In the genomic region with DNA sequence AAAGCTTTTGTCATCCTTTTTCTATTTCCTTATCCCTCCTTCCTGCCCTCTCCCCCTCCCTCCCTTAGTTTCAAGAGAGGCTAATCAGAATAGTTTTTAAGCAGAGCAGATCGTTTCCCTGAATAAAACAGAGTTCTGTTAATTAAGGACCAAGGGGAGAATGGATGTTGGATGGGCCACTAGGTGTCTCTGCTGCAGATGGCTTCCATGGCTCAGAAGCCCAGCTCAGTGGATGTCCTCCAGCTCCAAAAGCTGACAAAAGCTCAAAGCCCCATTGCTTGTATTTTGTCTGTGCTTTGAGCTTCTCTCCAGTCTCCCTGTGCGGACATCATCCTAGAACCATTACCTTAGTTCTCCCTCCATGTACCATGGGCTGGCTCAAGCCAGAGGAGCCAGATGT, we compare ENCODE assay signal across 13 cellular contexts. TPM values are rescaled to one million over a fixed set of nuclear protein-coding genes. Genes with fewer than 3 reads are reported as not detected.
DNase-seq lines count a peak whose midpoint lies in the region; ATAC-seq and TF ChIP-seq lines count a peak whose summit lies in the region.
"Had no signal": no experiment of that assay in that cellular context is flagged by ENCODE, and none has a peak within 500 bp of the region (broad histone marks: within the 10 kb centered on the region; RNA-seq: fewer than 3 reads in every experiment).

No MANE protein-coding gene starts in this region.

- H3K9ac ChIP-seq in Loucy (ENCODE audit: low read depth, low read length, poor library complexity, severe bottlenecking) (no peak overlapping the region), mammary epithelial cell (ENCODE audit: insufficient read depth, low read length) (no peak overlapping the region)
- H3K9ac ChIP-seq: KMS-11 had no signal

- H3K36me3 Mint-ChIP-seq in MCF 10A (ENCODE audit: insufficient read depth, unreplicated experiment) (no peaks in the 10 kb centered on the region), osteocyte (ENCODE audit: unreplicated experiment) (no peaks in the 10 kb centered on the region)
- H3K36me3 Mint-ChIP-seq in activated T-cell treated with anti-CD3 and anti-CD28 coated beads, Interleukin-2, amount 50 U/mL, for 4 hours (ENCODE audit: insufficient read depth) = no peaks in the 10 kb centered on the region
- H3K36me3 Mint-ChIP-seq: CD8-positive, alpha-beta T cell had no signal

- H3K27ac Mint-ChIP-seq in MCF 10A (ENCODE audit: low read depth, unreplicated experiment) (no peak overlapping the region), osteocyte (ENCODE audit: unreplicated experiment) (peak overlapping the region; percentile 29)
- H3K27ac Mint-ChIP-seq: activated B cell treated with CpG ODN at 0.5 μM for 24 hours; CD8-positive, alpha-beta T cell had no signal

- no peaks in the 10 kb centered on the region for H3K9me3 ChIP-seq in breast epithelium
- H3K9me3 ChIP-seq in Loucy (ENCODE audit: insufficient read depth, low read depth, low read length) = no peaks in the 10 kb centered on the region; the same call in 1 of the 2 replicates
- H3K9me3 ChIP-seq in mammary epithelial cell (replicated peaks; ENCODE audit: insufficient read depth, low read length) = no peaks in the 10 kb centered on the region
- H3K9me3 ChIP-seq: suprapubic skin had no signal

- dilution Hi-C loops in mammary epithelial cell (cut with HindIII; ENCODE audit: low sequenced_read_pairs) = no loop called here

- H3K4me3 Mint-ChIP-seq in MCF 10A (ENCODE audit: unreplicated experiment) (no peak overlapping the region), osteocyte (ENCODE audit: unreplicated experiment) (no peak overlapping the region)
- H3K4me3 Mint-ChIP-seq in activated T-cell treated with anti-CD3 and anti-CD28 coated beads, Interleukin-2, amount 50 U/mL, for 4 hours = no peak overlapping the region
- H3K4me3 Mint-ChIP-seq: activated B cell treated with CpG ODN at 0.5 μM for 24 hours; CD8-positive, alpha-beta T cell had no signal

- H3K79me2 ChIP-seq in Loucy (ENCODE audit: insufficient read depth, low read length) = no peaks in the 10 kb centered on the region
- no peaks in the 10 kb centered on the region for H3K79me2 ChIP-seq in mammary epithelial cell (ENCODE audit: insufficient read depth, low read length)

- BruUV-seq in MCF 10A (replicated peaks; lab: Mats Ljungman, UMichigan) = no TSS peak
- BruUV-seq in mammary epithelial cell (replicated peaks; lab: Mats Ljungman, UMichigan) = no TSS peak

- in situ Hi-C loops in mammary epithelial cell (cut with MboI; ENCODE audit: low sequenced_read_pairs in 2 of 2) = loop anchor here in 1 of 2 donors (10.0 kb wide), 1 partner anchor 225 kb away; no protein-coding TSS in a partner anchor

- H3K36me3 ChIP-seq in breast epithelium = no peaks in the 10 kb centered on the region
- no peaks in the 10 kb centered on the region for H3K36me3 ChIP-seq in Loucy (ENCODE audit: insufficient read depth, low read length)
- no peaks in the 10 kb centered on the region for H3K36me3 ChIP-seq in mammary epithelial cell (ENCODE audit: insufficient read depth, low read length)
- H3K36me3 ChIP-seq: suprapubic skin had no signal

- H3K4me1 Mint-ChIP-seq in MCF 10A (ENCODE audit: insufficient read depth, unreplicated experiment) = peaks cover 26% of the 10 kb centered on the region
- H3K4me1 Mint-ChIP-seq in osteocyte (ENCODE audit: unreplicated experiment) = peaks cover 57% of the 10 kb centered on the region
- H3K4me1 Mint-ChIP-seq in activated T-cell treated with anti-CD3 and anti-CD28 coated beads, Interleukin-2, amount 50 U/mL, for 4 hours (ENCODE audit: low read depth) = no peaks in the 10 kb centered on the region
- H3K4me1 Mint-ChIP-seq: activated B cell treated with CpG ODN at 0.5 μM for 24 hours had no signal

- no peak for ATAC-seq in activated T-cell treated with anti-CD3 and anti-CD28 coated beads, Interleukin-2, amount 50 U/mL, for 4 hours
- ATAC-seq: CD8-positive, alpha-beta T cell had no signal

- CTCF ChIA-PET in MCF 10A (lab: Yijun Ruan, JAX) (interaction anchor here (0.6 to 2.1 kb wide), 8 partner anchors 11 to 492 kb away, joined by 3 to 5 read pairs (median 3); no protein-coding TSS in a partner anchor), mammary epithelial cell (lab: Charles Lee; ENCODE audit: low non-redundant PET) (interaction anchor here (1.0 kb wide), 1 partner anchor 19 kb away, joined by 4 read pairs; no protein-coding TSS in a partner anchor)

- DNase-seq in MCF 10A (ENCODE audit: unreplicated experiment) (peak; percentile 22), breast epithelium (ENCODE audit: low spot score in 2 of 2) (no peak), mammary epithelial cell (no peak), osteocyte (ENCODE audit: extremely low spot score, unreplicated experiment) (no peak), NCI-H2107 treated with DMSO at 0.1 percent for 48 hours (lab: John Stamatoyannopoulos, UW; ENCODE audit: unreplicated experiment) (no peak)
- DNase-seq in activated T-cell treated with anti-CD3 and anti-CD28 coated beads, Interleukin-2, amount 50 U/mL, for 4 hours = no peak
- DNase-seq in stimulated activated naive CD4-positive, alpha-beta T cell treated with Interleukin-2 at 50 U/mL for 16 hours (lab: John Stamatoyannopoulos, UW) = no peak
- DNase-seq: activated B cell treated with CpG ODN at 0.5 μM for 24 hours; CD8-positive, alpha-beta T cell; nucleus accumbens had no signal

- H3K27me3 ChIP-seq in breast epithelium (no peaks in the 10 kb centered on the region), Loucy (ENCODE audit: insufficient read depth, low read length, poor library complexity, severe bottlenecking) (no peaks in the 10 kb centered on the region), mammary epithelial cell (ENCODE audit: insufficient read depth, low read length) (no peaks in the 10 kb centered on the region)
- H3K27me3 ChIP-seq: suprapubic skin had no signal

- POLR2A ChIA-PET in MCF 10A (lab: Yijun Ruan, JAX) = no interaction called here

- H2AFZ ChIP-seq in Loucy (ENCODE audit: low read length) (no peak overlapping the region), mammary epithelial cell (ENCODE audit: low read depth, low read length) (no peak overlapping the region)

- no peak overlapping the region for H3K27ac ChIP-seq in breast epithelium
- H3K27ac ChIP-seq in mammary epithelial cell (ENCODE audit: insufficient read depth, low read depth, low read length) = no peak overlapping the region
- H3K27ac ChIP-seq: KMS-11, suprapubic skin had no signal

- TF ChIP-seq CTCF in MCF 10A (IDR thresholded peaks at IDR 0.05; ENCODE audit: unreplicated experiment) = no peak
- TF ChIP-seq CTCF in breast epithelium (IDR thresholded peaks at IDR 0.05) = no peak
- TF ChIP-seq CTCF in Loucy (conservative IDR thresholded peaks at IDR 0.05; ENCODE audit: low read length) = peak; percentile 64
- TF ChIP-seq CTCF in mammary epithelial cell (conservative IDR thresholded peaks at IDR 0.05 in 1 of 2, IDR thresholded peaks at IDR 0.05 in 1 of 2; ENCODE audit: extremely low read depth in 1 of 2, insufficient read depth in 1 of 2, low read depth in 1 of 2, low read length in 2 of 2) = peak; percentile 7 to 36
- TF ChIP-seq CTCF in osteocyte (IDR thresholded peaks at IDR 0.05) = peak; percentile 7

- H3K9me2 ChIP-seq in Loucy (replicated peaks; ENCODE audit: low read depth, low read length) = no peaks in the 10 kb centered on the region

- peaks cover 2% of the 10 kb centered on the region for H3K9me3 Mint-ChIP-seq in MCF 10A (ENCODE audit: unreplicated experiment)
- peaks cover 1% of the 10 kb centered on the region for H3K9me3 Mint-ChIP-seq in osteocyte (ENCODE audit: unreplicated experiment)
- peaks cover 11% of the 10 kb centered on the region for H3K9me3 Mint-ChIP-seq in activated T-cell treated with anti-CD3 and anti-CD28 coated beads, Interleukin-2, amount 50 U/mL, for 4 hours

- no peak for TF ChIP-seq POLR2A in breast epithelium (IDR thresholded peaks at IDR 0.05)

- H3K4me3 ChIP-seq in breast epithelium (no peak overlapping the region), Loucy (ENCODE audit: low read length, poor library complexity, severe bottlenecking) (no peak overlapping the region), mammary epithelial cell (replicated peaks in 1 of 3; ENCODE audit: insufficient read depth in 1 of 3, low read depth in 2 of 3, low read length in 3 of 3) (no peak overlapping the region)
- H3K4me3 ChIP-seq: suprapubic skin had no signal

- no peaks in the 10 kb centered on the region for H3K4me1 ChIP-seq in breast epithelium
- no peaks in the 10 kb centered on the region for H3K4me1 ChIP-seq in Loucy (ENCODE audit: insufficient read depth, low read length, poor library complexity, severe bottlenecking)
- no peaks in the 10 kb centered on the region for H3K4me1 ChIP-seq in mammary epithelial cell (ENCODE audit: insufficient read depth, low read length)
- H3K4me1 ChIP-seq: suprapubic skin had no signal

- no peaks in the 10 kb centered on the region for H3F3A ChIP-seq in Loucy (ENCODE audit: low read depth)

- H3K4me2 ChIP-seq in Loucy (ENCODE audit: low read depth, low read length, poor library complexity, severe bottlenecking) (no peak overlapping the region), mammary epithelial cell (ENCODE audit: insufficient read depth, low read depth, low read length) (no peak overlapping the region)
- H3K4me2 ChIP-seq: KMS-11 had no signal

- no peaks in the 10 kb centered on the region for H3K27me3 Mint-ChIP-seq in MCF 10A (ENCODE audit: insufficient read depth, unreplicated experiment)
- no peaks in the 10 kb centered on the region for H3K27me3 Mint-ChIP-seq in osteocyte (ENCODE audit: unreplicated experiment)
- peaks cover 8% of the 10 kb centered on the region for H3K27me3 Mint-ChIP-seq in activated T-cell treated with anti-CD3 and anti-CD28 coated beads, Interleukin-2, amount 50 U/mL, for 4 hours (ENCODE audit: low read depth)

- WGBS in mammary epithelial cell (ENCODE audit: low coverage, missing lambda C conversion rate) = 57% methylated on average over 2 of the region's 2 CpGs

- intact Hi-C loops in MCF 10A (cut with micrococcal nuclease) = no loop called here
- intact Hi-C loops in breast epithelium (cut with DNase I; ENCODE audit: low total_unique reads) = no loop called here
- intact Hi-C loops in mammary epithelial cell (cut with micrococcal nuclease) = loop anchor here (5.0 kb wide), 1 partner anchor 492 kb away; no protein-coding TSS in a partner anchor

- H4K20me1 ChIP-seq in Loucy (ENCODE audit: insufficient read depth, low read length, poor library complexity, severe bottlenecking) (no peaks in the 10 kb centered on the region), mammary epithelial cell (ENCODE audit: insufficient read depth, low read length) (no peaks in the 10 kb centered on the region)

RNA-seq across cellular contexts. Expression of a gene that starts 21.0 kb away (rescaled TPM):
- 0.84 and 1.1 TPM in 2 replicates for total RNA-seq in MCF 10A (2022)
- total RNA-seq in breast epithelium = 10 to 100 TPM in 1 of 3 donors, 1 to 10 TPM in 2; 1.9 to 44.2 (median 2.0) TPM
- total RNA-seq in mammary epithelial cell = 1 to 10 TPM in 1 of 2 donors, under 1 TPM in 1; 0.19 to 5.0 TPM
- 0.05 TPM for polyA plus RNA-seq in mammary epithelial cell
- polyA minus RNA-seq in mammary epithelial cell = not detected
- total RNA-seq in osteocyte = 92.2 and 97.4 TPM in 2 replicates
- under 1 TPM in 2 of 3 donors, not detected in 1; 0.05 to 0.08 TPM for total RNA-seq in activated T-cell treated with anti-CD3 and anti-CD28 coated beads, Interleukin-2, amount 50 U/mL, for 4 hours
- total RNA-seq: activated B cell treated with CpG ODN at 0.5 μM for 24 hours; CD8-positive, alpha-beta T cell had no signal

Comparison
In these comparisons a context has a peak if more than half of its experiments do, and no peak if none do; other contexts are left out.
1. CTCF ChIP-seq: peak in Loucy (single experiment), mammary epithelial cell (2 of 2) and osteocyte (single experiment); none in MCF 10A (single experiment) and breast epithelium (0 of 3).